9 cellular contexts compared by ENCODE assay signal in genomic region chr4:41432889-41433288, GRCh38.
DNase-seq lines count a peak whose midpoint lies in the region; ATAC-seq and TF ChIP-seq lines count a peak whose summit lies in the region.
"Had no signal": no experiment of that assay in that cellular context is flagged by ENCODE, and none has a peak within 500 bp of the region (broad histone marks: within the 10 kb centered on the region; RNA-seq: fewer than 3 reads in every experiment).

No MANE protein-coding gene starts in this region.

- TF ChIP-seq CTCF in foreskin keratinocyte (conservative IDR thresholded peaks at IDR 0.05) (no peak), vagina (IDR thresholded peaks at IDR 0.05) (no peak)
- TF ChIP-seq CTCF in activated CD8-positive, alpha-beta T cell treated with anti-CD3 and anti-CD28 coated beads for 36 hours (IDR thresholded peaks at IDR 0.05): no peak

- H3K27me3 ChIP-seq in foreskin keratinocyte (peaks cover 33% of the 10 kb centered on the region), vagina (no peaks in the 10 kb centered on the region)

- H3K4me1 ChIP-seq in foreskin keratinocyte: no peaks in the 10 kb centered on the region
- H3K4me1 ChIP-seq in vagina: peaks cover 10% of the 10 kb centered on the region

- intact Hi-C loops in activated CD8-positive, alpha-beta T cell treated with anti-CD3 and anti-CD28 coated beads for 36 hours (cut with micrococcal nuclease): no loop called here
- intact Hi-C loops in vagina (cut with DNase I): no loop called here

- H3K36me3 Mint-ChIP-seq in activated CD8-positive, alpha-beta T cell treated with anti-CD3 and anti-CD28 coated beads for 36 hours (ENCODE audit: low read depth): no peaks in the 10 kb centered on the region

- TF ChIP-seq POLR2A in vagina (IDR thresholded peaks at IDR 0.05): no peak

- H3K27ac ChIP-seq in foreskin keratinocyte (no peak overlapping the region), vagina (no peak overlapping the region)

- no peak for ATAC-seq in foreskin keratinocyte
- ATAC-seq in activated CD8-positive, alpha-beta T cell treated with anti-CD3 and anti-CD28 coated beads for 36 hours: no peak
- ATAC-seq in SK-N-SH treated with all-trans-retinoic acid at 6 μM for 48 hours: no peak

- H3K9me3 ChIP-seq in vagina: no peaks in the 10 kb centered on the region

- H3K4me1 Mint-ChIP-seq in activated CD8-positive, alpha-beta T cell treated with anti-CD3 and anti-CD28 coated beads for 36 hours (ENCODE audit: low read depth): no peaks in the 10 kb centered on the region

- H3K4me3 ChIP-seq in vagina: no peak overlapping the region

- no peaks in the 10 kb centered on the region for H3K27me3 Mint-ChIP-seq in activated CD8-positive, alpha-beta T cell treated with anti-CD3 and anti-CD28 coated beads for 36 hours

- in situ Hi-C loops in SK-MEL-5 (cut with HindIII; ENCODE audit: low pct_unique_long_range_greater_than_20kb, low sequenced_read_pairs): no loop called here

- POLR2A ChIA-PET in activated CD8-positive, alpha-beta T cell treated with anti-CD3 and anti-CD28 coated beads for 36 hours (lab: Charles Lee): no interaction called here

- no peaks in the 10 kb centered on the region for H3K9me3 Mint-ChIP-seq in activated CD8-positive, alpha-beta T cell treated with anti-CD3 and anti-CD28 coated beads for 36 hours

- no peaks in the 10 kb centered on the region for H3K36me3 ChIP-seq in vagina

- H3K27ac Mint-ChIP-seq in activated CD8-positive, alpha-beta T cell treated with anti-CD3 and anti-CD28 coated beads for 36 hours: no peak overlapping the region

- CTCF ChIA-PET in activated CD8-positive, alpha-beta T cell treated with anti-CD3 and anti-CD28 coated beads for 36 hours (lab: Charles Lee): no interaction called here

- H3K4me3 Mint-ChIP-seq in activated CD8-positive, alpha-beta T cell treated with anti-CD3 and anti-CD28 coated beads for 36 hours: no peak overlapping the region

- peak; percentile 77 for DNase-seq in ELF-1 (ENCODE audit: low read depth, low spot score)
- DNase-seq in SK-MEL-5 (ENCODE audit: low read depth, low spot score): peak; percentile 52
- peak; percentile 25 to 39 for DNase-seq in foreskin keratinocyte
- peak; percentile 11 for DNase-seq in pulmonary artery endothelial cell (ENCODE audit: low read depth, low spot score)
- DNase-seq in NAMALWA (ENCODE audit: low spot score): no peak
- DNase-seq in activated CD8-positive, alpha-beta T cell treated with anti-CD3 and anti-CD28 coated beads for 36 hours: no peak
- no peak for DNase-seq in vagina (ENCODE audit: extremely low spot score in 2 of 2)
- DNase-seq: activated CD4-positive, alpha-beta T cell treated with anti-CD3 and anti-CD28 coated beads, Interleukin-2, amount 50 U/mL, for 4 hours had no signal

TF ChIP-seq in SK-N-SH treated with all-trans-retinoic acid at 6 μM for 48 hours, 23 proteins besides CTCF, POLR2A, EP300 and RAD21:
- TF ChIP-seq CSDC2 (CRISPR knock-in tag; IDR thresholded peaks at IDR 0.05): no peak
- TF ChIP-seq ZC3H10 (CRISPR knock-in tag; IDR thresholded peaks at IDR 0.05): no peak
- TF ChIP-seq TCF4 (CRISPR knock-in tag; IDR thresholded peaks at IDR 0.05; ENCODE audit: borderline replicate concordance): no peak
- no peak for TF ChIP-seq ESRRG (CRISPR knock-in tag; IDR thresholded peaks at IDR 0.05)
- no peak for TF ChIP-seq ZFP3 (CRISPR knock-in tag; IDR thresholded peaks at IDR 0.05)
- TF ChIP-seq GLIS3 (CRISPR knock-in tag; IDR thresholded peaks at IDR 0.05): no peak
- TF ChIP-seq TOX (CRISPR knock-in tag; IDR thresholded peaks at IDR 0.05; ENCODE audit: borderline replicate concordance): no peak
- no peak for TF ChIP-seq RARB (CRISPR knock-in tag; IDR thresholded peaks at IDR 0.05)
- no peak for TF ChIP-seq ZNF70 (CRISPR knock-in tag; IDR thresholded peaks at IDR 0.05)
- TF ChIP-seq ARNTL (CRISPR knock-in tag; IDR thresholded peaks at IDR 0.05; ENCODE audit: borderline replicate concordance, low read depth): no peak
- TF ChIP-seq ZFP30 (CRISPR knock-in tag; IDR thresholded peaks at IDR 0.05): no peak
- TF ChIP-seq SNAI2 (CRISPR knock-in tag; IDR thresholded peaks at IDR 0.05): no peak
- TF ChIP-seq CREB5 (CRISPR knock-in tag; IDR thresholded peaks at IDR 0.05; ENCODE audit: low read depth): no peak

Comparison
In these comparisons a context has a peak if more than half of its experiments do, and no peak if none do; other contexts are left out.
1. DNase-seq: peak in ELF-1 (single experiment), SK-MEL-5 (single experiment), foreskin keratinocyte (2 of 2) and pulmonary artery endothelial cell (single experiment); none in NAMALWA (single experiment), activated CD8-positive, alpha-beta T cell treated with anti-CD3 and anti-CD28 coated beads for 36 hours (single experiment) and vagina (0 of 2).